1 cellular context compared by ENCODE assay signal in the genomic region with DNA sequence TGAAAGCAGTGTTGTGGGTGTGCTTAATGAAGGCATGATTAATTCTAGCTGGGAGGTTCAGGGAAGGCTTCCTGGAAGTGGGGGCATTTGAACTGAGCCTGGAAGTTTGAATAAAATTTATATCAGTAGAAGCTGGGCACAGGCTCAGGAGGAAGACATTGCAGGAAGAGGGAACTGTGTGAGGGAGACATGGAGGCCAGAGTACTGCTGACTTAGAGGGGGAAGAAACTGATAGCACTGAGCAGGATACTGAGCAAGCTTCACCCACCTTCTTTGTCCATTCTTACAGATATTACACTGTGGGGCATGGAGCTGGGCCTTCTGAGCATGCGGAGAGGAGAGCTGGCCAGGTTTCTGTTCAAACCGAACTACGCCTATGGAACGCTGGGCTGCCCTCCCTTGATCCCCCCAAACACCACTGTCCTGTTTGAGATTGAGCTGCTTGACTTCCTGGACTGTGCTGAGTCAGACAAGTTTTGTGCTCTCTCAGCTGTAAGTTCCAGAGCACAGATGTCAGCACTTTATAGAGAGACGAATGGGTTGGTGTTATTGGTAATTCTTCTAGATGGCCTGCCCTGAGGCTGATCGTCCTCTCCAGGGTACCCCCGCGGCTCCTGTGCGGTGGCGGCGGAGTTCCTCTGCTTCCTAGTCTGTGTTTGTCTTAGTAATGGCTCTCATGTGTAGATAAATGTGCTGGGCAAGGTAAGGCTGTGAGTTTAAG.
TF ChIP-seq lines count a peak whose summit lies in the region.

No MANE protein-coding gene starts in this region.

TF ChIP-seq in GM23338, 12 proteins besides CTCF, POLR2A, EP300 and RAD21 (continued from another document):
- TF ChIP-seq ZNF462 (CRISPR knock-in tag; IDR thresholded peaks at IDR 0.05) (no peak), ZNF114 (CRISPR knock-in tag; IDR thresholded peaks at IDR 0.05) (no peak), EZH2phosphoT487 (IDR thresholded peaks at IDR 0.05; ENCODE audit: unreplicated experiment) (no peak), STAT1 (IDR thresholded peaks at IDR 0.05; ENCODE audit: unreplicated experiment) (no peak), ZNF331 (CRISPR knock-in tag; IDR thresholded peaks at IDR 0.05; ENCODE audit: low read depth) (no peak)
- TF ChIP-seq, protein P1, sequence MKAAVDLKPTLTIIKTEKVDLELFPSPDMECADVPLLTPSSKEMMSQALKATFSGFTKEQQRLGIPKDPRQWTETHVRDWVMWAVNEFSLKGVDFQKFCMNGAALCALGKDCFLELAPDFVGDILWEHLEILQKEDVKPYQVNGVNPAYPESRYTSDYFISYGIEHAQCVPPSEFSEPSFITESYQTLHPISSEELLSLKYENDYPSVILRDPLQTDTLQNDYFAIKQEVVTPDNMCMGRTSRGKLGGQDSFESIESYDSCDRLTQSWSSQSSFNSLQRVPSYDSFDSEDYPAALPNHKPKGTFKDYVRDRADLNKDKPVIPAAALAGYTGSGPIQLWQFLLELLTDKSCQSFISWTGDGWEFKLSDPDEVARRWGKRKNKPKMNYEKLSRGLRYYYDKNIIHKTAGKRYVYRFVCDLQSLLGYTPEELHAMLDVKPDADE (IDR thresholded peaks at IDR 0.05): no peak
- TF ChIP-seq, protein P2, sequence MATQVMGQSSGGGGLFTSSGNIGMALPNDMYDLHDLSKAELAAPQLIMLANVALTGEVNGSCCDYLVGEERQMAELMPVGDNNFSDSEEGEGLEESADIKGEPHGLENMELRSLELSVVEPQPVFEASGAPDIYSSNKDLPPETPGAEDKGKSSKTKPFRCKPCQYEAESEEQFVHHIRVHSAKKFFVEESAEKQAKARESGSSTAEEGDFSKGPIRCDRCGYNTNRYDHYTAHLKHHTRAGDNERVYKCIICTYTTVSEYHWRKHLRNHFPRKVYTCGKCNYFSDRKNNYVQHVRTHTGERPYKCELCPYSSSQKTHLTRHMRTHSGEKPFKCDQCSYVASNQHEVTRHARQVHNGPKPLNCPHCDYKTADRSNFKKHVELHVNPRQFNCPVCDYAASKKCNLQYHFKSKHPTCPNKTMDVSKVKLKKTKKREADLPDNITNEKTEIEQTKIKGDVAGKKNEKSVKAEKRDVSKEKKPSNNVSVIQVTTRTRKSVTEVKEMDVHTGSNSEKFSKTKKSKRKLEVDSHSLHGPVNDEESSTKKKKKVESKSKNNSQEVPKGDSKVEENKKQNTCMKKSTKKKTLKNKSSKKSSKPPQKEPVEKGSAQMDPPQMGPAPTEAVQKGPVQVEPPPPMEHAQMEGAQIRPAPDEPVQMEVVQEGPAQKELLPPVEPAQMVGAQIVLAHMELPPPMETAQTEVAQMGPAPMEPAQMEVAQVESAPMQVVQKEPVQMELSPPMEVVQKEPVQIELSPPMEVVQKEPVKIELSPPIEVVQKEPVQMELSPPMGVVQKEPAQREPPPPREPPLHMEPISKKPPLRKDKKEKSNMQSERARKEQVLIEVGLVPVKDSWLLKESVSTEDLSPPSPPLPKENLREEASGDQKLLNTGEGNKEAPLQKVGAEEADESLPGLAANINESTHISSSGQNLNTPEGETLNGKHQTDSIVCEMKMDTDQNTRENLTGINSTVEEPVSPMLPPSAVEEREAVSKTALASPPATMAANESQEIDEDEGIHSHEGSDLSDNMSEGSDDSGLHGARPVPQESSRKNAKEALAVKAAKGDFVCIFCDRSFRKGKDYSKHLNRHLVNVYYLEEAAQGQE (IDR thresholded peaks at IDR 0.05; ENCODE audit: unreplicated experiment): no peak
